Comparison of ENCODE assay signal across 16 cellular contexts in genomic region chr7:78702770-78703169, GRCh38.
A peak's percentile ranks its signal among the peaks of the same experiment; 100 is the strongest.
DNase-seq lines count a peak whose midpoint lies in the region; ATAC-seq and TF ChIP-seq lines count a peak whose summit lies in the region.
"Had no signal": no experiment of that assay in that cellular context is flagged by ENCODE, and none has a peak within 500 bp of the region (broad histone marks: within the 10 kb centered on the region; RNA-seq: fewer than 3 reads in every experiment).

No MANE protein-coding gene starts in this region.

- H3K27me3 ChIP-seq in breast epithelium (no peaks in the 10 kb centered on the region), aorta (ENCODE audit: control insufficient read depth in 1 of 2, insufficient read depth in 2 of 2, low read length in 1 of 2) (no peaks in the 10 kb centered on the region)
- H3K27me3 ChIP-seq: body of pancreas, transverse colon had no signal

- no peak overlapping the region for H3K27ac Mint-ChIP-seq in MCF 10A (ENCODE audit: low read depth, unreplicated experiment)
- H3K27ac Mint-ChIP-seq in activated naive CD8-positive, alpha-beta T cell treated with anti-CD3 and anti-CD28 coated beads, Interleukin-2, amount 50 U/mL, for 24 hours, result no peak overlapping the region
- H3K27ac Mint-ChIP-seq: naive thymus-derived CD8-positive, alpha-beta T cell had no signal

- no peak for TF ChIP-seq CTCF in MCF 10A (IDR thresholded peaks at IDR 0.05; ENCODE audit: unreplicated experiment)
- TF ChIP-seq CTCF in breast epithelium (IDR thresholded peaks at IDR 0.05), result no peak

- no peak overlapping the region for H3K4me3 Mint-ChIP-seq in MCF 10A (ENCODE audit: unreplicated experiment)
- H3K4me3 Mint-ChIP-seq in activated naive CD8-positive, alpha-beta T cell treated with anti-CD3 and anti-CD28 coated beads, Interleukin-2, amount 50 U/mL, for 24 hours, result no peak overlapping the region
- H3K4me3 Mint-ChIP-seq: naive thymus-derived CD8-positive, alpha-beta T cell had no signal

- peaks cover 6% of the 10 kb centered on the region for H3K36me3 Mint-ChIP-seq in MCF 10A (ENCODE audit: insufficient read depth, unreplicated experiment)
- H3K36me3 Mint-ChIP-seq in activated naive CD8-positive, alpha-beta T cell treated with anti-CD3 and anti-CD28 coated beads, Interleukin-2, amount 50 U/mL, for 24 hours (ENCODE audit: low read depth), result no peaks in the 10 kb centered on the region
- H3K36me3 Mint-ChIP-seq: naive thymus-derived CD8-positive, alpha-beta T cell had no signal

- no peak for TF ChIP-seq POLR2A in breast epithelium (IDR thresholded peaks at IDR 0.05)

- H3K9me3 ChIP-seq in breast epithelium (no peaks in the 10 kb centered on the region), aorta (ENCODE audit: control insufficient read depth, low read length) (no peaks in the 10 kb centered on the region)
- H3K9me3 ChIP-seq: body of pancreas, transverse colon had no signal

- POLR2A ChIA-PET in MCF 10A (lab: Yijun Ruan, JAX), result no interaction called here

- H3K36me3 ChIP-seq in breast epithelium, result no peaks in the 10 kb centered on the region
- H3K36me3 ChIP-seq in aorta (ENCODE audit: control insufficient read depth in 1 of 2, insufficient read depth in 2 of 2, low read length in 1 of 2), result no peaks in the 10 kb centered on the region
- H3K36me3 ChIP-seq: transverse colon had no signal

- H3K4me1 ChIP-seq in breast epithelium (no peaks in the 10 kb centered on the region), aorta (ENCODE audit: control insufficient read depth in 1 of 2, insufficient read depth in 2 of 2, low read length in 2 of 2) (peaks cover 0 to 1% of the 10 kb centered on the region in 2 donors)
- H3K4me1 ChIP-seq: body of pancreas, transverse colon had no signal

- H3K4me3 ChIP-seq in breast epithelium (no peak overlapping the region), aorta (ENCODE audit: low read length in 2 of 2) (no peak overlapping the region)
- H3K4me3 ChIP-seq: body of pancreas, smooth muscle cell, transverse colon had no signal

- BruUV-seq in MCF 10A (replicated peaks; lab: Mats Ljungman, UMichigan), result no TSS peak

- H3K4me1 Mint-ChIP-seq in MCF 10A (ENCODE audit: insufficient read depth, unreplicated experiment), result peaks cover 6% of the 10 kb centered on the region
- H3K4me1 Mint-ChIP-seq in activated naive CD8-positive, alpha-beta T cell treated with anti-CD3 and anti-CD28 coated beads, Interleukin-2, amount 50 U/mL, for 24 hours, result no peaks in the 10 kb centered on the region
- H3K4me1 Mint-ChIP-seq: naive thymus-derived CD8-positive, alpha-beta T cell had no signal

- intact Hi-C loops in MCF 10A (cut with micrococcal nuclease), result no loop called here
- intact Hi-C loops in breast epithelium (cut with DNase I; ENCODE audit: low total_unique reads), result no loop called here
- intact Hi-C loops in aorta (cut with DNase I), result no loop called here

- peaks cover 3% of the 10 kb centered on the region for H3K27me3 Mint-ChIP-seq in MCF 10A (ENCODE audit: insufficient read depth, unreplicated experiment)
- no peaks in the 10 kb centered on the region for H3K27me3 Mint-ChIP-seq in activated naive CD8-positive, alpha-beta T cell treated with anti-CD3 and anti-CD28 coated beads, Interleukin-2, amount 50 U/mL, for 24 hours
- H3K27me3 Mint-ChIP-seq: naive thymus-derived CD8-positive, alpha-beta T cell had no signal

- CTCF ChIA-PET in MCF 10A (lab: Yijun Ruan, JAX), result no interaction called here

- ATAC-seq in aorta (ENCODE audit: low FRiP score) (peak; percentile 83), HG03571 (IDR thresholded peaks at IDR 0.05; ENCODE audit: unreplicated experiment) (no peak), HG03565 (IDR thresholded peaks at IDR 0.05; ENCODE audit: unreplicated experiment) (no peak)
- no peak for ATAC-seq in activated naive CD8-positive, alpha-beta T cell treated with anti-CD3 and anti-CD28 coated beads, Interleukin-2, amount 50 U/mL, for 24 hours
- ATAC-seq: body of pancreas; naive thymus-derived CD8-positive, alpha-beta T cell had no signal

- no peaks in the 10 kb centered on the region for H3K9me3 Mint-ChIP-seq in MCF 10A (ENCODE audit: unreplicated experiment)
- H3K9me3 Mint-ChIP-seq in activated naive CD8-positive, alpha-beta T cell treated with anti-CD3 and anti-CD28 coated beads, Interleukin-2, amount 50 U/mL, for 24 hours, result peaks cover 12% of the 10 kb centered on the region

- peak; percentile 26 for DNase-seq in MCF 10A (ENCODE audit: unreplicated experiment)
- DNase-seq in breast epithelium (ENCODE audit: low spot score in 2 of 2), result no peak
- DNase-seq in astrocyte of the hippocampus (ENCODE audit: low read depth, low spot score), result peak; percentile 93
- DNase-seq in hepatic stellate cell (ENCODE audit: low spot score), result peak; percentile 34
- DNase-seq in aorta, result no peak
- DNase-seq in activated naive CD8-positive, alpha-beta T cell treated with anti-CD3 and anti-CD28 coated beads, Interleukin-2, amount 50 U/mL, for 24 hours, result no peak
- DNase-seq: body of pancreas; DMS53; MM.1S; naive thymus-derived CD8-positive, alpha-beta T cell; NCI-H446 treated with DMSO at 0.1 percent for 48 hours; transverse colon had no signal

- H3K27ac ChIP-seq in breast epithelium (no peak overlapping the region), aorta (ENCODE audit: low read depth in 1 of 2, low read length in 2 of 2) (no peak overlapping the region)
- H3K27ac ChIP-seq: 22Rv1, body of pancreas, transverse colon had no signal

Comparison
In these comparisons a context has a peak if more than half of its experiments do, and no peak if none do; other contexts are left out.
1. DNase-seq: peak in MCF 10A (single experiment), astrocyte of the hippocampus (single experiment) and hepatic stellate cell (single experiment); none in breast epithelium (0 of 2), aorta (0 of 2) and activated naive CD8-positive, alpha-beta T cell treated with anti-CD3 and anti-CD28 coated beads, Interleukin-2, amount 50 U/mL, for 24 hours (single experiment).